ENCODE assay signal across 11 cellular contexts in genomic region chr6:16413399-16413798, GRCh38.
A peak's percentile ranks its signal among the peaks of the same experiment; 100 is the strongest.
DNase-seq lines count a peak whose midpoint lies in the region; ATAC-seq and TF ChIP-seq lines count a peak whose summit lies in the region.
"Had no signal": no experiment of that assay in that cellular context is flagged by ENCODE, and none has a peak within 500 bp of the region (broad histone marks: within the 10 kb centered on the region; RNA-seq: fewer than 3 reads in every experiment).

No MANE protein-coding gene starts in this region.

- ATAC-seq in activated CD4-positive, alpha-beta T cell treated with anti-CD3 and anti-CD28 coated beads for 36 hours = peak; percentile 62
- peak; percentile 39 for ATAC-seq in HG03159 (IDR thresholded peaks at IDR 0.05; ENCODE audit: unreplicated experiment)
- ATAC-seq in activated T-helper 17 cell treated with anti-CD3 and anti-CD28 coated beads, Interleukin-2, amount 50 U/mL, for 72 hours (replicated peaks) = peak; percentile 70
- ATAC-seq in upper lobe of left lung (ENCODE audit: low FRiP score in 2 of 2) = no peak

- H3K27me3 ChIP-seq in upper lobe of left lung = no peaks in the 10 kb centered on the region
- H3K27me3 ChIP-seq: ovary had no signal

- H3K27me3 Mint-ChIP-seq in activated CD4-positive, alpha-beta T cell treated with anti-CD3 and anti-CD28 coated beads for 36 hours = no peaks in the 10 kb centered on the region
- H3K27me3 Mint-ChIP-seq in activated T-helper 17 cell treated with anti-CD3 and anti-CD28 coated beads, Interleukin-2, amount 50 U/mL, for 72 hours = no peaks in the 10 kb centered on the region

- H3K9me3 Mint-ChIP-seq in activated CD4-positive, alpha-beta T cell treated with anti-CD3 and anti-CD28 coated beads for 36 hours (ENCODE audit: low read depth) = no peaks in the 10 kb centered on the region
- H3K9me3 Mint-ChIP-seq in activated T-helper 17 cell treated with anti-CD3 and anti-CD28 coated beads, Interleukin-2, amount 50 U/mL, for 72 hours = no peaks in the 10 kb centered on the region

- H3K27ac ChIP-seq in upper lobe of left lung = no peak overlapping the region
- H3K27ac ChIP-seq: ovary had no signal

- no peak for TF ChIP-seq CTCF in upper lobe of left lung (IDR thresholded peaks at IDR 0.05)

- no peaks in the 10 kb centered on the region for H3K36me3 Mint-ChIP-seq in activated CD4-positive, alpha-beta T cell treated with anti-CD3 and anti-CD28 coated beads for 36 hours (ENCODE audit: low read depth)
- peaks cover 6% of the 10 kb centered on the region for H3K36me3 Mint-ChIP-seq in activated T-helper 17 cell treated with anti-CD3 and anti-CD28 coated beads, Interleukin-2, amount 50 U/mL, for 72 hours (ENCODE audit: low read depth)

- 56 to 70% methylated on average over 4 of the region's 4 CpGs for whole genome bisulfite sequencing in upper lobe of left lung, 2 donors

- H3K4me1 ChIP-seq in upper lobe of left lung = peaks cover 0 to 8% (median 5%) of the 10 kb centered on the region in 4 donors

- no peaks in the 10 kb centered on the region for H3K36me3 ChIP-seq in upper lobe of left lung
- H3K36me3 ChIP-seq: ovary had no signal

- POLR2A ChIA-PET in activated CD4-positive, alpha-beta T cell treated with anti-CD3 and anti-CD28 coated beads for 36 hours (lab: Charles Lee) = interaction anchor here (0.6 to 1.8 kb wide), 4 partner anchors 26 to 348 kb away, joined by 3 to 7 read pairs (median 3); partner anchors contain the start of gene ATXN1

- no peak overlapping the region for H3K4me3 ChIP-seq in upper lobe of left lung
- H3K4me3 ChIP-seq: ovary had no signal

- intact Hi-C loops in activated CD4-positive, alpha-beta T cell treated with anti-CD3 and anti-CD28 coated beads for 36 hours (cut with DNase I, micrococcal nuclease) = loop anchor here (1.0 to 5.0 kb wide), 4 partner anchors 81 to 349 kb away; partner anchors contain the start of gene ATXN1 (in 1 of the 2)

- DNase-seq in activated CD4-positive, alpha-beta T cell treated with anti-CD3 and anti-CD28 coated beads for 36 hours = peak; percentile 51
- DNase-seq in activated CD4-positive, alpha-beta T cell treated with anti-CD3 and anti-CD28 coated beads for 1 hour = no peak
- DNase-seq in stimulated activated CD4-positive, alpha-beta T cell treated with anti-CD3 and anti-CD28 coated beads, Interleukin-4, amount 100 ng/mL, for 1 hour = peak; percentile 29
- DNase-seq in upper lobe of left lung = no peak
- DNase-seq in NCI-H226 = no peak
- no peak for DNase-seq in ACHN
- DNase-seq: 8988T, NCI-H1436 treated with DMSO at 0.1 percent for 48 hours, ovary had no signal

- no peaks in the 10 kb centered on the region for H3K9me3 ChIP-seq in upper lobe of left lung
- H3K9me3 ChIP-seq: ovary had no signal

- no peak for TF ChIP-seq EP300 in upper lobe of left lung (IDR thresholded peaks at IDR 0.05)

- in situ Hi-C loops in ACHN (cut with HindIII; ENCODE audit: low pct_ligation_motif_present, low pct_unique_long_range_greater_than_20kb, low sequenced_read_pairs) = no loop called here

- H3K27ac Mint-ChIP-seq in activated CD4-positive, alpha-beta T cell treated with anti-CD3 and anti-CD28 coated beads for 36 hours = peak overlapping the region; percentile 89
- peak overlapping the region; percentile 97 for H3K27ac Mint-ChIP-seq in activated T-helper 17 cell treated with anti-CD3 and anti-CD28 coated beads, Interleukin-2, amount 50 U/mL, for 72 hours

- H3K4me1 Mint-ChIP-seq in activated CD4-positive, alpha-beta T cell treated with anti-CD3 and anti-CD28 coated beads for 36 hours = peaks cover 46% of the 10 kb centered on the region
- peaks cover 41% of the 10 kb centered on the region for H3K4me1 Mint-ChIP-seq in activated T-helper 17 cell treated with anti-CD3 and anti-CD28 coated beads, Interleukin-2, amount 50 U/mL, for 72 hours

- H3K4me3 Mint-ChIP-seq in activated CD4-positive, alpha-beta T cell treated with anti-CD3 and anti-CD28 coated beads for 36 hours = peak overlapping the region; percentile 61
- H3K4me3 Mint-ChIP-seq in activated T-helper 17 cell treated with anti-CD3 and anti-CD28 coated beads, Interleukin-2, amount 50 U/mL, for 72 hours = peak overlapping the region; percentile 85

- CTCF ChIA-PET in activated CD4-positive, alpha-beta T cell treated with anti-CD3 and anti-CD28 coated beads for 36 hours (lab: Charles Lee) = interaction anchor here (0.5 to 3.7 kb wide), 11 partner anchors 17 to 348 kb away, joined by 3 to 15 read pairs (median 3); partner anchors contain the start of gene ATXN1

- no peak for TF ChIP-seq POLR2A in upper lobe of left lung (IDR thresholded peaks at IDR 0.05)

Comparison
In these comparisons a context has a peak if more than half of its experiments do, and no peak if none do; other contexts are left out.
1. DNase-seq: peak in activated CD4-positive, alpha-beta T cell treated with anti-CD3 and anti-CD28 coated beads for 36 hours (single experiment) and stimulated activated CD4-positive, alpha-beta T cell treated with anti-CD3 and anti-CD28 coated beads, Interleukin-4, amount 100 ng/mL, for 1 hour (single experiment); none in activated CD4-positive, alpha-beta T cell treated with anti-CD3 and anti-CD28 coated beads for 1 hour (single experiment), upper lobe of left lung (0 of 2), NCI-H226 (single experiment) and ACHN (single experiment).
2. ATAC-seq: peak in activated CD4-positive, alpha-beta T cell treated with anti-CD3 and anti-CD28 coated beads for 36 hours (single experiment), HG03159 (single experiment) and activated T-helper 17 cell treated with anti-CD3 and anti-CD28 coated beads, Interleukin-2, amount 50 U/mL, for 72 hours (single experiment); none in upper lobe of left lung (0 of 2).